Comparison of ENCODE assay signal across 1 cellular context in the genomic region with DNA sequence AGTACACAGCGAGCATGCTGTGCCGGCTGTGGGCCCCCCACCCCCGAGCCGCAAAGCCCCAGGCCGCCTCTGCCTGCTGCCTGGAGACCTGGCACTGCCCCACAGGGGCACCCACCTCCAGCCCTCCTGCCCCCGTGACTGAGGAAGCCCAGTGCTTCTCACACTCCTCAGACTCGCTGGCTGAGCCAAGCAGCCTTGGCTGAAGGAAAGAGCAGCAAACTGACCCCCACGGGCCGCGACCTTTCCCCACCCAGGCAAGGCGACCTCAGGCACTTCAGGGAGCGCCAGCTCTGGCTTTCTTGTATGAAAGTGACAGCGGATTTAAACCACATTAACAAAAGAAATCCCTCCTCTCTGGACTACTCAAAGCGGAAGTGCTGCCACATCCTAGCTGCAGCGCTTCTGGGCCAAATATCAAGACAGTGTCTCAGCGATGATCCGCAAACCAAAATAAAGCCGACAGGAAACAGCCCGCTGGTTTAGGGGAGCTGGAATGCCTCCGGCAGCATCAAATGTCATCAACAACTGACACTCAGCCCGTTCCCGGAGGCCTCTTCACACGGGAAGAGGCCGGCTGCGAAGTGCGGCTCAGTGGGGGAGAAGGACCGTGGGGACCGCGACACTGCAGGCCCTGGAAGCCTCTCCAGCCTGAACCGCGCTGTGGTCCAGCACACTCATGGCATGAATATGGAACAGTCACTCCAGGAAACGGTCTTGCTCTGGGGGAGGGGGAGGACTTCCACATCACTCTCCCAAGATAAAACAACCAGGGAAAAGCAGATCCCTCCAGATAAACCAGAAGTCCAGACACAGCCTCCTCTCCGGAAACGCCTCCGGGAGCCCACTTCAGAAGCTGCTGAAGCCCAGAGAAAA.
A peak's percentile ranks its signal among the peaks of the same experiment; 100 is the strongest.
TF ChIP-seq lines count a peak whose summit lies in the region.

No MANE protein-coding gene starts in this region.

TF ChIP-seq in K562, 482 proteins besides CTCF, POLR2A, EP300 and RAD21 (continued from another document and continues in another):
- TF ChIP-seq TAF9B (IDR thresholded peaks at IDR 0.05; ENCODE audit: partially characterized antibody): peak; percentile 9
- no peak for TF ChIP-seq POLR2H (tag; IDR thresholded peaks at IDR 0.05; ENCODE audit: low read depth)
- TF ChIP-seq RAD51 (IDR thresholded peaks at IDR 0.05; ENCODE audit: borderline replicate concordance, low read depth): no peak
- TF ChIP-seq, protein P1, sequence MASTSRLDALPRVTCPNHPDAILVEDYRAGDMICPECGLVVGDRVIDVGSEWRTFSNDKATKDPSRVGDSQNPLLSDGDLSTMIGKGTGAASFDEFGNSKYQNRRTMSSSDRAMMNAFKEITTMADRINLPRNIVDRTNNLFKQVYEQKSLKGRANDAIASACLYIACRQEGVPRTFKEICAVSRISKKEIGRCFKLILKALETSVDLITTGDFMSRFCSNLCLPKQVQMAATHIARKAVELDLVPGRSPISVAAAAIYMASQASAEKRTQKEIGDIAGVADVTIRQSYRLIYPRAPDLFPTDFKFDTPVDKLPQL (IDR thresholded peaks at IDR 0.05; ENCODE audit: extremely low read depth, insufficient read length): no peak
- TF ChIP-seq PML (IDR thresholded peaks at IDR 0.05; ENCODE audit: low read length): no peak
- TF ChIP-seq TCF7L2 (IDR thresholded peaks at IDR 0.05; ENCODE audit: low read depth, low read length): no peak
- no peak for TF ChIP-seq XRCC4 (IDR thresholded peaks at IDR 0.05; ENCODE audit: extremely low read depth, insufficient read depth, insufficient read length)
- no peak for TF ChIP-seq SAP30 (IDR thresholded peaks at IDR 0.05; ENCODE audit: borderline replicate concordance, insufficient read depth, low read depth, low read length, poor library complexity, severe bottlenecking)
- 0 out of 2 replicates have a peak, but pooled peaks have one; percentile 2 for TF ChIP-seq CBFA2T3 (IDR thresholded peaks at IDR 0.05)
- TF ChIP-seq STAT5A (IDR thresholded peaks at IDR 0.05; ENCODE audit: borderline replicate concordance, low read length): no peak
- no peak for TF ChIP-seq KDM2B (CRISPR knock-in tag; IDR thresholded peaks at IDR 0.05)
- no peak for TF ChIP-seq BHLHE40 (IDR thresholded peaks at IDR 0.05; ENCODE audit: low read length)
- TF ChIP-seq SP1 (CRISPR knock-in tag; IDR thresholded peaks at IDR 0.05): peak; percentile 18; the same call in 1 of the 2 replicates
- TF ChIP-seq, protein P2, sequence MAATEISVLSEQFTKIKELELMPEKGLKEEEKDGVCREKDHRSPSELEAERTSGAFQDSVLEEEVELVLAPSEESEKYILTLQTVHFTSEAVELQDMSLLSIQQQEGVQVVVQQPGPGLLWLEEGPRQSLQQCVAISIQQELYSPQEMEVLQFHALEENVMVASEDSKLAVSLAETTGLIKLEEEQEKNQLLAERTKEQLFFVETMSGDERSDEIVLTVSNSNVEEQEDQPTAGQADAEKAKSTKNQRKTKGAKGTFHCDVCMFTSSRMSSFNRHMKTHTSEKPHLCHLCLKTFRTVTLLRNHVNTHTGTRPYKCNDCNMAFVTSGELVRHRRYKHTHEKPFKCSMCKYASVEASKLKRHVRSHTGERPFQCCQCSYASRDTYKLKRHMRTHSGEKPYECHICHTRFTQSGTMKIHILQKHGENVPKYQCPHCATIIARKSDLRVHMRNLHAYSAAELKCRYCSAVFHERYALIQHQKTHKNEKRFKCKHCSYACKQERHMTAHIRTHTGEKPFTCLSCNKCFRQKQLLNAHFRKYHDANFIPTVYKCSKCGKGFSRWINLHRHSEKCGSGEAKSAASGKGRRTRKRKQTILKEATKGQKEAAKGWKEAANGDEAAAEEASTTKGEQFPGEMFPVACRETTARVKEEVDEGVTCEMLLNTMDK (IDR thresholded peaks at IDR 0.05; ENCODE audit: borderline replicate concordance, insufficient read depth, low read depth, low read length, poor library complexity, severe bottlenecking): no peak
- TF ChIP-seq SRSF9 (IDR thresholded peaks at IDR 0.05; ENCODE audit: borderline replicate concordance, low read depth, low read length): no peak
- TF ChIP-seq ETV6 (IDR thresholded peaks at IDR 0.05; ENCODE audit: borderline replicate concordance in 1 of 2, low read depth in 2 of 2, low read length in 1 of 2): peak in 1 of 2 experiments; percentile 40; a peak in 1 of 4 replicates
- TF ChIP-seq ETV6 (CRISPR knock-in tag; IDR thresholded peaks at IDR 0.05; ENCODE audit: borderline replicate concordance): no peak
- TF ChIP-seq KAT2B (IDR thresholded peaks at IDR 0.05; ENCODE audit: low read depth, low read length): no peak
- TF ChIP-seq ZNF77 (CRISPR knock-in tag; IDR thresholded peaks at IDR 0.05): no peak
- TF ChIP-seq ZNF589 (CRISPR knock-in tag; IDR thresholded peaks at IDR 0.05; ENCODE audit: low read depth): no peak
- no peak for TF ChIP-seq CHD2 (IDR thresholded peaks at IDR 0.05; ENCODE audit: low read depth, low read length)
- no peak for TF ChIP-seq NCOA4 (IDR thresholded peaks at IDR 0.05; ENCODE audit: partially characterized antibody)
- no peak for TF ChIP-seq POLR3G (IDR thresholded peaks at IDR 0.05; ENCODE audit: extremely low read depth, insufficient read length, insufficient replicate concordance)
- no peak for TF ChIP-seq ZNF324 (CRISPR knock-in tag; IDR thresholded peaks at IDR 0.05)
- TF ChIP-seq KLF16 (IDR thresholded peaks at IDR 0.05): no peak
- TF ChIP-seq FOSL1 (tag; conservative IDR thresholded peaks at IDR 0.05): peak; percentile 53; the same call in 1 of the 2 replicates
- TF ChIP-seq ZNF174 (CRISPR knock-in tag; IDR thresholded peaks at IDR 0.05): no peak
- TF ChIP-seq, protein P3, sequence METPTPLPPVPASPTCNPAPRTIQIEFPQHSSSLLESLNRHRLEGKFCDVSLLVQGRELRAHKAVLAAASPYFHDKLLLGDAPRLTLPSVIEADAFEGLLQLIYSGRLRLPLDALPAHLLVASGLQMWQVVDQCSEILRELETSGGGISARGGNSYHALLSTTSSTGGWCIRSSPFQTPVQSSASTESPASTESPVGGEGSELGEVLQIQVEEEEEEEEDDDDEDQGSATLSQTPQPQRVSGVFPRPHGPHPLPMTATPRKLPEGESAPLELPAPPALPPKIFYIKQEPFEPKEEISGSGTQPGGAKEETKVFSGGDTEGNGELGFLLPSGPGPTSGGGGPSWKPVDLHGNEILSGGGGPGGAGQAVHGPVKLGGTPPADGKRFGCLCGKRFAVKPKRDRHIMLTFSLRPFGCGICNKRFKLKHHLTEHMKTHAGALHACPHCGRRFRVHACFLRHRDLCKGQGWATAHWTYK (CRISPR knock-in tag; IDR thresholded peaks at IDR 0.05): no peak
- no peak for TF ChIP-seq ZNF121 (CRISPR knock-in tag; conservative IDR thresholded peaks at IDR 0.05)
- peak; percentile 22; the same call in 1 of the 2 replicates for TF ChIP-seq NFE2 (IDR thresholded peaks at IDR 0.05; ENCODE audit: low read depth)
- TF ChIP-seq, protein P4, sequence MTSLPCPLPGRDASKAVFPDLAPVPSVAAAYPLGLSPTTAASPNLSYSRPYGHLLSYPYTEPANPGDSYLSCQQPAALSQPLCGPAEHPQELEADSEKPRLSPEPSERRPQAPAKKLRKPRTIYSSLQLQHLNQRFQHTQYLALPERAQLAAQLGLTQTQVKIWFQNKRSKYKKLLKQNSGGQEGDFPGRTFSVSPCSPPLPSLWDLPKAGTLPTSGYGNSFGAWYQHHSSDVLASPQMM (CRISPR knock-in tag; IDR thresholded peaks at IDR 0.05): no peak
- no peak for TF ChIP-seq ZKSCAN3 (CRISPR knock-in tag; IDR thresholded peaks at IDR 0.05)
- peak; percentile 3 for TF ChIP-seq TBP (optimal IDR thresholded peaks at IDR 0.05; ENCODE audit: low read depth, low read length)
- peak; percentile 43 for TF ChIP-seq ZFX (CRISPR knock-in tag; IDR thresholded peaks at IDR 0.05)
- TF ChIP-seq ZNF778 (CRISPR knock-in tag; IDR thresholded peaks at IDR 0.05): no peak
- no peak for TF ChIP-seq BRD4 (IDR thresholded peaks at IDR 0.05)
- no peak for TF ChIP-seq ZNF282 (CRISPR knock-in tag; IDR thresholded peaks at IDR 0.05)
- TF ChIP-seq ZNF431 (CRISPR knock-in tag; IDR thresholded peaks at IDR 0.05): no peak
- TF ChIP-seq MEF2D (tag; conservative IDR thresholded peaks at IDR 0.05; ENCODE audit: low read depth): no peak
- TF ChIP-seq BACH1 (tag; IDR thresholded peaks at IDR 0.05): no peak
- no peak for TF ChIP-seq HDAC8 (tag; IDR thresholded peaks at IDR 0.05)
- no peak; the same call in 1 of the 2 replicates for TF ChIP-seq ESRRA (IDR thresholded peaks at IDR 0.05; ENCODE audit: borderline replicate concordance, low read depth)
- TF ChIP-seq ZNF347 (CRISPR knock-in tag; IDR thresholded peaks at IDR 0.05; ENCODE audit: low read depth): no peak
- TF ChIP-seq, protein P5, sequence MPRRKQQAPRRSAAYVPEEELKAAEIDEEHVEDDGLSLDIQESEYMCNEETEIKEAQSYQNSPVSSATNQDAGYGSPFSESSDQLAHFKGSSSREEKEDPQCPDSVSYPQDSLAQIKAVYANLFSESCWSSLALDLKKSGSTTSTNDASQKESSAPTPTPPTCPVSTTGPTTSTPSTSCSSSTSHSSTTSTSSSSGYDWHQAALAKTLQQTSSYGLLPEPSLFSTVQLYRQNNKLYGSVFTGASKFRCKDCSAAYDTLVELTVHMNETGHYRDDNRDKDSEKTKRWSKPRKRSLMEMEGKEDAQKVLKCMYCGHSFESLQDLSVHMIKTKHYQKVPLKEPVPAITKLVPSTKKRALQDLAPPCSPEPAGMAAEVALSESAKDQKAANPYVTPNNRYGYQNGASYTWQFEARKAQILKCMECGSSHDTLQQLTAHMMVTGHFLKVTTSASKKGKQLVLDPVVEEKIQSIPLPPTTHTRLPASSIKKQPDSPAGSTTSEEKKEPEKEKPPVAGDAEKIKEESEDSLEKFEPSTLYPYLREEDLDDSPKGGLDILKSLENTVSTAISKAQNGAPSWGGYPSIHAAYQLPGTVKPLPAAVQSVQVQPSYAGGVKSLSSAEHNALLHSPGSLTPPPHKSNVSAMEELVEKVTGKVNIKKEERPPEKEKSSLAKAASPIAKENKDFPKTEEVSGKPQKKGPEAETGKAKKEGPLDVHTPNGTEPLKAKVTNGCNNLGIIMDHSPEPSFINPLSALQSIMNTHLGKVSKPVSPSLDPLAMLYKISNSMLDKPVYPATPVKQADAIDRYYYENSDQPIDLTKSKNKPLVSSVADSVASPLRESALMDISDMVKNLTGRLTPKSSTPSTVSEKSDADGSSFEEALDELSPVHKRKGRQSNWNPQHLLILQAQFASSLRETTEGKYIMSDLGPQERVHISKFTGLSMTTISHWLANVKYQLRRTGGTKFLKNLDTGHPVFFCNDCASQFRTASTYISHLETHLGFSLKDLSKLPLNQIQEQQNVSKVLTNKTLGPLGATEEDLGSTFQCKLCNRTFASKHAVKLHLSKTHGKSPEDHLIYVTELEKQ (CRISPR knock-in tag; IDR thresholded peaks at IDR 0.05): no peak
- no peak for TF ChIP-seq ZEB2 (IDR thresholded peaks at IDR 0.05)
- no peak for TF ChIP-seq MAFF (IDR thresholded peaks at IDR 0.05; ENCODE audit: low read length)
- TF ChIP-seq ZNF224 (CRISPR knock-in tag; IDR thresholded peaks at IDR 0.05): no peak
- no peak for TF ChIP-seq FOXK1 (CRISPR knock-in tag; IDR thresholded peaks at IDR 0.05; ENCODE audit: borderline replicate concordance)
- TF ChIP-seq FOXM1 (IDR thresholded peaks at IDR 0.05; ENCODE audit: low read depth): no peak
- no peak for TF ChIP-seq FOXM1 (CRISPR knock-in tag; IDR thresholded peaks at IDR 0.05; ENCODE audit: low read depth)
- TF ChIP-seq CHD1 (IDR thresholded peaks at IDR 0.05; ENCODE audit: low read length): no peak
- TF ChIP-seq ZNF384 (IDR thresholded peaks at IDR 0.05; ENCODE audit: low read depth, low read length): no peak
- TF ChIP-seq SETDB1 (IDR thresholded peaks at IDR 0.05; ENCODE audit: low read length): no peak
- TF ChIP-seq ZNF24 (IDR thresholded peaks at IDR 0.05): no peak
- no peak for TF ChIP-seq XRCC5 (IDR thresholded peaks at IDR 0.05; ENCODE audit: low read depth, low read length)
- TF ChIP-seq, protein P6, sequence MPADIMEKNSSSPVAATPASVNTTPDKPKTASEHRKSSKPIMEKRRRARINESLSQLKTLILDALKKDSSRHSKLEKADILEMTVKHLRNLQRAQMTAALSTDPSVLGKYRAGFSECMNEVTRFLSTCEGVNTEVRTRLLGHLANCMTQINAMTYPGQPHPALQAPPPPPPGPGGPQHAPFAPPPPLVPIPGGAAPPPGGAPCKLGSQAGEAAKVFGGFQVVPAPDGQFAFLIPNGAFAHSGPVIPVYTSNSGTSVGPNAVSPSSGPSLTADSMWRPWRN (IDR thresholded peaks at IDR 0.05; ENCODE audit: low read depth): no peak
- no peak for TF ChIP-seq NCOA6 (IDR thresholded peaks at IDR 0.05)
- no peak for TF ChIP-seq RBM22 (IDR thresholded peaks at IDR 0.05; ENCODE audit: low read depth, low read length, poor library complexity, severe bottlenecking)
- TF ChIP-seq POLR2B (IDR thresholded peaks at IDR 0.05; ENCODE audit: low read depth, partially characterized antibody): no peak
- TF ChIP-seq CXXC5 (CRISPR knock-in tag; IDR thresholded peaks at IDR 0.05): no peak
- TF ChIP-seq, protein P7, sequence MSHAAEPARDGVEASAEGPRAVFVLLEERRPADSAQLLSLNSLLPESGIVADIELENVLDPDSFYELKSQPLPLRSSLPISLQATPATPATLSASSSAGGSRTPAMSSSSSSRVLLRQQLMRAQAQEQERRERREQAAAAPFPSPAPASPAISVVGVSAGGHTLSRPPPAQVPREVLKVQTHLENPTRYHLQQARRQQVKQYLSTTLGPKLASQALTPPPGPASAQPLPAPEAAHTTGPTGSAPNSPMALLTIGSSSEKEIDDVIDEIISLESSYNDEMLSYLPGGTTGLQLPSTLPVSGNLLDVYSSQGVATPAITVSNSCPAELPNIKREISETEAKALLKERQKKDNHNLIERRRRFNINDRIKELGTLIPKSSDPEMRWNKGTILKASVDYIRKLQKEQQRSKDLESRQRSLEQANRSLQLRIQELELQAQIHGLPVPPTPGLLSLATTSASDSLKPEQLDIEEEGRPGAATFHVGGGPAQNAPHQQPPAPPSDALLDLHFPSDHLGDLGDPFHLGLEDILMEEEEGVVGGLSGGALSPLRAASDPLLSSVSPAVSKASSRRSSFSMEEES (CRISPR knock-in tag; IDR thresholded peaks at IDR 0.05): no peak
- TF ChIP-seq ZBTB8A (IDR thresholded peaks at IDR 0.05; ENCODE audit: partially characterized antibody): no peak
- no peak for TF ChIP-seq ZNF253 (CRISPR knock-in tag; conservative IDR thresholded peaks at IDR 0.05)
- TF ChIP-seq, protein P8, sequence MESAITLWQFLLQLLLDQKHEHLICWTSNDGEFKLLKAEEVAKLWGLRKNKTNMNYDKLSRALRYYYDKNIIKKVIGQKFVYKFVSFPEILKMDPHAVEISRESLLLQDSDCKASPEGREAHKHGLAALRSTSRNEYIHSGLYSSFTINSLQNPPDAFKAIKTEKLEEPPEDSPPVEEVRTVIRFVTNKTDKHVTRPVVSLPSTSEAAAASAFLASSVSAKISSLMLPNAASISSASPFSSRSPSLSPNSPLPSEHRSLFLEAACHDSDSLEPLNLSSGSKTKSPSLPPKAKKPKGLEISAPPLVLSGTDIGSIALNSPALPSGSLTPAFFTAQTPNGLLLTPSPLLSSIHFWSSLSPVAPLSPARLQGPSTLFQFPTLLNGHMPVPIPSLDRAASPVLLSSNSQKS (CRISPR knock-in tag; IDR thresholded peaks at IDR 0.05): no peak
- TF ChIP-seq GTF2E2 (tag; IDR thresholded peaks at IDR 0.05): 0 out of 2 replicates have a peak, but pooled peaks have one; percentile 6
- TF ChIP-seq CBX3 (IDR thresholded peaks at IDR 0.05; ENCODE audit: borderline replicate concordance in 1 of 2, low read length in 2 of 2): no peak
- TF ChIP-seq PHF20 (IDR thresholded peaks at IDR 0.05; ENCODE audit: partially characterized antibody): no peak
- TF ChIP-seq SIX5 (IDR thresholded peaks at IDR 0.05; ENCODE audit: borderline replicate concordance in 1 of 2, insufficient read depth in 1 of 2, low read depth in 1 of 2, low read length in 2 of 2): no peak
